In the genomic region with DNA sequence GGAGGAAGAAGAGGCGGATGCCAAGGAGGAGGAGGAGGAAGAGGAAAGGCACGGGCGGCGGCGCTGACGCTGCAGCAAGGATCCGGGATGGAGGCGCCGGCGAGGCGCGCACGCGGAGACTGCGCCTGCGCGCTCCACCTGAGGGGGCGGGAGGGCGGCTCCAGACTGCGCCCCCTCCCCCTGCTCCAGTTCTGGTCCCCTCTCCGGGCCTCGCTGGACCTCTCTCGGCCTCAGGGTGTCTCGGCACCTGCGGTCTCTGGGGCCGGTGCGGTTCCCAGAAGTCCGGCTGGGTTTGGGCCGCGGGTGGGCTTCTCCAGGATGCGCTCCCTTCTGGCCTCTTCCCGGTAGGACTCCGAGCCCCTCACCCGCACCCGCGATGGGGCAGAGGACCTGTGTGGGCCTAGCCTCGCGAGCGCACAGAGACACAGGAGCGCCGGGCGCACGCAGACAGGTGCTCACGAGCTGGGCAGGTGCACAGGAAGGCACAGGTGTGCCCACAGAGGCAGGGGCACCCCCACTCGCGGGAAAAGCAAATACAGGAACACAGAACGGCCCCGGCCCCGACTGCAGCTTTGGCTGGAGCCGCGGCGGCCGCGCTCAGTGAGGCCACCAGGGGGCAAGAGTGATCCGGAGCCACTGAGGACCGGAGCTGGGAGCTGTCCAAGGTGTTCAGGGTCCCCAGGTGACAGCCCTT, we compare ENCODE assay signal across 1 cellular context.
TF ChIP-seq lines count a peak whose summit lies in the region.

A gene with protein sequence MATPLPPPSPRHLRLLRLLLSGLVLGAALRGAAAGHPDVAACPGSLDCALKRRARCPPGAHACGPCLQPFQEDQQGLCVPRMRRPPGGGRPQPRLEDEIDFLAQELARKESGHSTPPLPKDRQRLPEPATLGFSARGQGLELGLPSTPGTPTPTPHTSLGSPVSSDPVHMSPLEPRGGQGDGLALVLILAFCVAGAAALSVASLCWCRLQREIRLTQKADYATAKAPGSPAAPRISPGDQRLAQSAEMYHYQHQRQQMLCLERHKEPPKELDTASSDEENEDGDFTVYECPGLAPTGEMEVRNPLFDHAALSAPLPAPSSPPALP (minus strand): TSS at position 84 of the 694 bp plus-strand sequence. CDS start 188 bp downstream, outside the sequence.

TF ChIP-seq in K562, 482 proteins besides CTCF, POLR2A, EP300 and RAD21 (continued from another document and continues in another):
- TF ChIP-seq RERE (CRISPR knock-in tag; IDR thresholded peaks at IDR 0.05; ENCODE audit: borderline replicate concordance) = no peak
- TF ChIP-seq BMI1 (IDR thresholded peaks at IDR 0.05; ENCODE audit: low read length) = no peak
- TF ChIP-seq CTBP1 (IDR thresholded peaks at IDR 0.05; ENCODE audit: borderline replicate concordance) = peak; percentile 42
- TF ChIP-seq ZNF175 (CRISPR knock-in tag; IDR thresholded peaks at IDR 0.05; ENCODE audit: low read depth) = no peak
- TF ChIP-seq USF1 (CRISPR knock-in tag; IDR thresholded peaks at IDR 0.05) = peak; percentile 35; the same call in 1 of the 2 replicates
- TF ChIP-seq E2F6 (IDR thresholded peaks at IDR 0.05; ENCODE audit: borderline replicate concordance in 1 of 2, extremely low read depth in 1 of 2, insufficient read depth in 1 of 2, insufficient read length in 1 of 2, low read depth in 1 of 2, low read length in 1 of 2, poor library complexity in 1 of 2, severe bottlenecking in 1 of 2) = no peak
- no peak for TF ChIP-seq TCFL5 (CRISPR knock-in tag; conservative IDR thresholded peaks at IDR 0.05)
- TF ChIP-seq CCNT2 (IDR thresholded peaks at IDR 0.05; ENCODE audit: borderline replicate concordance, extremely low read depth, insufficient read length, low read depth, low read length) = no peak
- TF ChIP-seq POLR2AphosphoS2 (IDR thresholded peaks at IDR 0.05; ENCODE audit: low read length) = no peak
- TF ChIP-seq PHTF2 (CRISPR knock-in tag; IDR thresholded peaks at IDR 0.05) = no peak
- no peak for TF ChIP-seq CEBPG (CRISPR knock-in tag; IDR thresholded peaks at IDR 0.05)
- TF ChIP-seq CEBPG (tag; conservative IDR thresholded peaks at IDR 0.05 in 1 of 2, IDR thresholded peaks at IDR 0.05 in 1 of 2) = no peak
- TF ChIP-seq BRD9 (IDR thresholded peaks at IDR 0.05; ENCODE audit: low read depth, partially characterized antibody) = no peak
- no peak for TF ChIP-seq ZC3H11A (IDR thresholded peaks at IDR 0.05; ENCODE audit: low read depth, low read length)
- TF ChIP-seq, protein P1, sequence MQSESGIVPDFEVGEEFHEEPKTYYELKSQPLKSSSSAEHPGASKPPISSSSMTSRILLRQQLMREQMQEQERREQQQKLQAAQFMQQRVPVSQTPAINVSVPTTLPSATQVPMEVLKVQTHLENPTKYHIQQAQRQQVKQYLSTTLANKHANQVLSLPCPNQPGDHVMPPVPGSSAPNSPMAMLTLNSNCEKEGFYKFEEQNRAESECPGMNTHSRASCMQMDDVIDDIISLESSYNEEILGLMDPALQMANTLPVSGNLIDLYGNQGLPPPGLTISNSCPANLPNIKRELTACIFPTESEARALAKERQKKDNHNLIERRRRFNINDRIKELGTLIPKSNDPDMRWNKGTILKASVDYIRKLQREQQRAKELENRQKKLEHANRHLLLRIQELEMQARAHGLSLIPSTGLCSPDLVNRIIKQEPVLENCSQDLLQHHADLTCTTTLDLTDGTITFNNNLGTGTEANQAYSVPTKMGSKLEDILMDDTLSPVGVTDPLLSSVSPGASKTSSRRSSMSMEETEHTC (IDR thresholded peaks at IDR 0.05) = no peak
- no peak for TF ChIP-seq ZNF316 (IDR thresholded peaks at IDR 0.05)
- no peak for TF ChIP-seq HLTF (IDR thresholded peaks at IDR 0.05)
- no peak for TF ChIP-seq TRIM28 (IDR thresholded peaks at IDR 0.05)
- TF ChIP-seq RREB1 (CRISPR knock-in tag; IDR thresholded peaks at IDR 0.05) = no peak
- TF ChIP-seq RBM17 (IDR thresholded peaks at IDR 0.05; ENCODE audit: borderline replicate concordance, low read depth, low read length) = no peak
- TF ChIP-seq XRCC5 (IDR thresholded peaks at IDR 0.05; ENCODE audit: low read depth, low read length) = peak; percentile 92
- TF ChIP-seq ATF1 (CRISPR knock-in tag; IDR thresholded peaks at IDR 0.05) = no peak
- no peak for TF ChIP-seq ATF1 (tag; IDR thresholded peaks at IDR 0.05)
- TF ChIP-seq HSF4 (CRISPR knock-in tag; IDR thresholded peaks at IDR 0.05; ENCODE audit: borderline replicate concordance) = no peak
- TF ChIP-seq CSDE1 (IDR thresholded peaks at IDR 0.05) = no peak
- no peak for TF ChIP-seq JUNB (CRISPR knock-in tag; conservative IDR thresholded peaks at IDR 0.05)
- TF ChIP-seq NELFE (IDR thresholded peaks at IDR 0.05; ENCODE audit: insufficient read depth, insufficient read length) = no peak
- no peak for TF ChIP-seq CREBBP (IDR thresholded peaks at IDR 0.05; ENCODE audit: low read depth, low read length)
- no peak for TF ChIP-seq ZNF282 (CRISPR knock-in tag; IDR thresholded peaks at IDR 0.05)
- TF ChIP-seq SNIP1 (IDR thresholded peaks at IDR 0.05; ENCODE audit: low read depth) = no peak
- no peak for TF ChIP-seq ZBED1 (IDR thresholded peaks at IDR 0.05)
- no peak for TF ChIP-seq NUFIP1 (IDR thresholded peaks at IDR 0.05; ENCODE audit: partially characterized antibody)
- TF ChIP-seq FOXP1 (CRISPR knock-in tag; IDR thresholded peaks at IDR 0.05) = no peak
